Comparison of ENCODE assay signal across 28 cellular contexts in the genomic region with DNA sequence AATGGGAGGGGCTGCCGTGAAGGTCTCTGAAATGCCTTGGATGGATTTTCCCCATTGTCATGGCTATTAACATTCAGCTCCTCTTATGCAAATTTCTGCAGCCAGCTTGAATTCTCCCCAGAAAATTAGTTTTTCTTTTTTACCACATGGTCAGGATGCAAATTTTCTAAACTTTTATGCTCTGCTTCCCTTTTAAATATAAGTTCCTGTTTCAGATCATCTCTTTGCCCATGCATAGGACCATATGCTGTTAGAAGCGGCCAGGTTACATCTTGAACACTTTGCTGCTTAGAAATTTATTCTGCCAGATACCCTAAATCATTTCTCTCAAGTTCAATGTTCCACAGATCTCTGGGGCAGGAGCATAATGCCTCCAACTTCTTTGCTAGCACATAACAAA. TPM values are rescaled to one million over a fixed set of nuclear protein-coding genes. Genes with fewer than 3 reads are reported as not detected.
"Had no signal": no experiment of that assay in that cellular context is flagged by ENCODE, and none has a peak within 500 bp of the region (broad histone marks: within the 10 kb centered on the region; RNA-seq: fewer than 3 reads in every experiment).

No MANE protein-coding gene starts in this region.

- H3K4me3 Mint-ChIP-seq: activated CD4-positive, alpha-beta T cell treated with anti-CD3 and anti-CD28 coated beads, Interleukin-2, amount 10 ng/mL, durations not matched to agents 24 days and 14 days; activated CD8-positive, alpha-beta memory T cell treated with anti-CD3 and anti-CD28 coated beads, Interleukin-2, amount 10 ng/mL, durations not matched to agents 7 days and 5 days; activated naive CD4-positive, alpha-beta T cell treated with anti-CD3 and anti-CD28 coated beads, Interleukin-2, amount 50 U/mL, for 24 hours; activated T-cell treated with anti-CD3 and anti-CD28 coated beads, Interleukin-2, amount 50 U/mL, for 24 hours; activated T-helper 1 cell treated with anti-CD3 and anti-CD28 coated beads, Interleukin-12 subunit alpha, Interleukin-12 subunit beta, Interleukin-2, Interleukin-4 antibody, amounts not matched to agents 30 ng/mL and 10 ng/mL and 1 ng/mL, durations not matched to agents 14 hours and 24 hours and 36 hours; T-helper 17 cell; WTC11 had no signal

- H3K4me2 ChIP-seq: KMS-11 had no signal

- H3K9me3 ChIP-seq: SJSA1 had no signal

- H3K27ac ChIP-seq: coronary artery, KMS-11, SJSA1 had no signal

- H3K9me3 Mint-ChIP-seq: activated CD4-positive, alpha-beta T cell treated with anti-CD3 and anti-CD28 coated beads, Interleukin-2, amount 10 ng/mL, durations not matched to agents 24 days and 14 days; activated naive CD4-positive, alpha-beta T cell treated with anti-CD3 and anti-CD28 coated beads, Interleukin-2, amount 50 U/mL, for 24 hours; activated T-helper 1 cell treated with anti-CD3 and anti-CD28 coated beads, Interleukin-12 subunit alpha, Interleukin-12 subunit beta, Interleukin-2, Interleukin-4 antibody, amounts not matched to agents 30 ng/mL and 10 ng/mL and 1 ng/mL, durations not matched to agents 14 hours and 24 hours and 36 hours had no signal

- H3K4me3 ChIP-seq: coronary artery, SJSA1 had no signal

- H3K27ac Mint-ChIP-seq: activated CD4-positive, alpha-beta T cell treated with anti-CD3 and anti-CD28 coated beads, Interleukin-2, amount 10 ng/mL, durations not matched to agents 24 days and 14 days; activated CD8-positive, alpha-beta memory T cell treated with anti-CD3 and anti-CD28 coated beads, Interleukin-2, amount 10 ng/mL, durations not matched to agents 7 days and 5 days; activated naive CD4-positive, alpha-beta T cell treated with anti-CD3 and anti-CD28 coated beads, Interleukin-2, amount 50 U/mL, for 24 hours; activated T-cell treated with anti-CD3 and anti-CD28 coated beads, Interleukin-2, amount 50 U/mL, for 24 hours; activated T-helper 1 cell treated with anti-CD3 and anti-CD28 coated beads, Interleukin-12 subunit alpha, Interleukin-12 subunit beta, Interleukin-2, Interleukin-4 antibody, amounts not matched to agents 30 ng/mL and 10 ng/mL and 1 ng/mL, durations not matched to agents 14 hours and 24 hours and 36 hours; T-helper 17 cell; WTC11 had no signal

- H3K27me3 ChIP-seq: SJSA1 had no signal

- ATAC-seq: activated CD8-positive, alpha-beta memory T cell treated with anti-CD3 and anti-CD28 coated beads, Interleukin-2, amount 10 ng/mL, durations not matched to agents 7 days and 5 days; PC-3; SK-N-SH treated with all-trans-retinoic acid at 6 μM for 48 hours; T-helper 17 cell; WTC11 had no signal

- H3K4me1 Mint-ChIP-seq: activated CD4-positive, alpha-beta T cell treated with anti-CD3 and anti-CD28 coated beads, Interleukin-2, amount 10 ng/mL, durations not matched to agents 24 days and 14 days; activated CD8-positive, alpha-beta memory T cell treated with anti-CD3 and anti-CD28 coated beads, Interleukin-2, amount 10 ng/mL, durations not matched to agents 7 days and 5 days; activated naive CD4-positive, alpha-beta T cell treated with anti-CD3 and anti-CD28 coated beads, Interleukin-2, amount 50 U/mL, for 24 hours; T-helper 17 cell; WTC11 had no signal

- DNase-seq: activated CD4-positive, alpha-beta T cell treated with anti-CD3 and anti-CD28 coated beads for 1 hour; activated CD4-positive, alpha-beta T cell treated with anti-CD3 and anti-CD28 coated beads, Interleukin-2, amount 10 ng/mL, durations not matched to agents 24 days and 14 days; activated CD4-positive, alpha-beta T cell treated with anti-CD3 and anti-CD28 coated beads, Interleukin-2, amount 50 U/mL, for 48 hours; activated CD8-positive, alpha-beta memory T cell treated with anti-CD3 and anti-CD28 coated beads, Interleukin-2, amount 10 ng/mL, durations not matched to agents 7 days and 5 days; activated effector memory CD4-positive, alpha-beta T cell treated with Interleukin-2 at 50 U/mL for 16 hours; activated naive CD4-positive, alpha-beta T cell; activated T-cell treated with anti-CD3 and anti-CD28 coated beads, Interleukin-2, amount 50 U/mL, for 24 hours; aorta; central memory CD4-positive, alpha-beta T cell; NCI-H1105; NCI-H1436; NCI-H1694 treated with DMSO at 0.1 percent for 48 hours; NCI-H2081; NCI-H446; NCI-H524; PC-3; SHP77; T-helper 17 cell; T-helper 9 cell had no signal

- H3K9ac ChIP-seq: KMS-11 had no signal

- H3K4me1 ChIP-seq: SJSA1 had no signal

- H3K36me3 ChIP-seq: SJSA1 had no signal

- H3K36me3 Mint-ChIP-seq: activated CD8-positive, alpha-beta memory T cell treated with anti-CD3 and anti-CD28 coated beads, Interleukin-2, amount 10 ng/mL, durations not matched to agents 7 days and 5 days; activated naive CD4-positive, alpha-beta T cell treated with anti-CD3 and anti-CD28 coated beads, Interleukin-2, amount 50 U/mL, for 24 hours had no signal

RNA-seq across cellular contexts. Expression of gene CLDN34, which starts 13.8 kb away (rescaled TPM):
- total RNA-seq: activated CD4-positive, alpha-beta T cell treated with anti-CD3 and anti-CD28 coated beads, Interleukin-2, amount 10 ng/mL, durations not matched to agents 24 days and 14 days; activated CD8-positive, alpha-beta memory T cell treated with anti-CD3 and anti-CD28 coated beads, Interleukin-2, amount 10 ng/mL, durations not matched to agents 7 days and 5 days; activated T-helper 1 cell treated with anti-CD3 and anti-CD28 coated beads, Interleukin-12 subunit alpha, Interleukin-12 subunit beta, Interleukin-2, Interleukin-4 antibody, amounts not matched to agents 30 ng/mL and 10 ng/mL and 1 ng/mL, durations not matched to agents 14 hours and 24 hours and 36 hours; bronchial epithelial cell; chondrocyte; SJSA1; T-helper 17 cell had no signal
- polyA plus RNA-seq: aorta had no signal
